ENCODE assay signal across 28 cellular contexts in genomic region chr7:55827577-55827976, GRCh38. TPM values are rescaled to one million over a fixed set of nuclear protein-coding genes. Genes with fewer than 3 reads are reported as not detected.
"Had no signal": no experiment of that assay in that cellular context is flagged by ENCODE, and none has a peak within 500 bp of the region (broad histone marks: within the 10 kb centered on the region; RNA-seq: fewer than 3 reads in every experiment).

No MANE protein-coding gene starts in this region.

- H3K9me3 ChIP-seq: colonic mucosa, pancreas, thyroid gland, upper lobe of right lung had no signal

- H3K27me3 ChIP-seq: colonic mucosa, esophagus squamous epithelium, gastrocnemius medialis, neutrophil, pancreas, right atrium auricular region, thyroid gland, upper lobe of right lung had no signal

- H3K27ac Mint-ChIP-seq: activated CD4-positive, alpha-beta T cell treated with anti-CD3 and anti-CD28 coated beads, Interleukin-2, amount 10 ng/mL, durations not matched to agents 7 days and 5 days; activated CD8-positive, alpha-beta memory T cell treated with anti-CD3 and anti-CD28 coated beads, Interleukin-2, amount 10 ng/mL, durations not matched to agents 7 days and 5 days; activated CD8-positive, alpha-beta T cell treated with anti-CD3 and anti-CD28 coated beads for 36 hours; activated naive CD4-positive, alpha-beta T cell treated with anti-CD3 and anti-CD28 coated beads, Interleukin-2, amount 10 ng/mL, durations not matched to agents 7 days and 5 days; endodermal cell; mesothelial cell of epicardium had no signal

- DNase-seq: activated CD4-positive, alpha-beta T cell treated with anti-CD3 and anti-CD28 coated beads, Interleukin-2, amount 10 ng/mL, durations not matched to agents 7 days and 5 days; activated CD8-positive, alpha-beta memory T cell treated with anti-CD3 and anti-CD28 coated beads, Interleukin-2, amount 10 ng/mL, durations not matched to agents 7 days and 5 days; activated CD8-positive, alpha-beta T cell treated with anti-CD3 and anti-CD28 coated beads for 36 hours; activated effector memory CD4-positive, alpha-beta T cell treated with anti-CD3 and anti-CD28 coated beads, Interleukin-2, amount 50 U/mL, for 16 hours; activated naive CD4-positive, alpha-beta T cell treated with anti-CD3 and anti-CD28 coated beads, Interleukin-2, amount 10 ng/mL, durations not matched to agents 7 days and 5 days; activated T-cell treated with anti-CD3 and anti-CD28 coated beads for 4 hours; amygdala; colonic mucosa; endodermal cell; esophagus squamous epithelium; gastrocnemius medialis; hypothalamus; left ventricle myocardium inferior; naive thymus-derived CD8-positive, alpha-beta T cell; pancreas; psoas muscle; stimulated activated CD4-positive, alpha-beta T cell treated with anti-CD3 and anti-CD28 coated beads, Interleukin-4, amount 100 ng/mL, for 24 hours; stimulated activated naive CD8-positive, alpha-beta T cell treated with anti-CD3 and anti-CD28 coated beads, Interleukin-15, Interleukin-2, amounts not matched to agents 100 U/mL and 50 U/mL, for 24 hours; thyroid gland; upper lobe of right lung had no signal

- H3K4me3 ChIP-seq: colonic mucosa, esophagus squamous epithelium, gastrocnemius medialis, left ventricle myocardium inferior, pancreas, psoas muscle, right atrium auricular region, thyroid gland, upper lobe of right lung had no signal

- H3K4me3 Mint-ChIP-seq: activated CD4-positive, alpha-beta T cell treated with anti-CD3 and anti-CD28 coated beads, Interleukin-2, amount 10 ng/mL, durations not matched to agents 7 days and 5 days; activated CD8-positive, alpha-beta memory T cell treated with anti-CD3 and anti-CD28 coated beads, Interleukin-2, amount 10 ng/mL, durations not matched to agents 7 days and 5 days; activated CD8-positive, alpha-beta T cell treated with anti-CD3 and anti-CD28 coated beads for 36 hours; activated naive CD4-positive, alpha-beta T cell treated with anti-CD3 and anti-CD28 coated beads, Interleukin-2, amount 10 ng/mL, durations not matched to agents 7 days and 5 days; endodermal cell; mesothelial cell of epicardium; naive thymus-derived CD8-positive, alpha-beta T cell had no signal

- H3K4me1 Mint-ChIP-seq: activated CD4-positive, alpha-beta T cell treated with anti-CD3 and anti-CD28 coated beads, Interleukin-2, amount 10 ng/mL, durations not matched to agents 7 days and 5 days; activated CD8-positive, alpha-beta memory T cell treated with anti-CD3 and anti-CD28 coated beads, Interleukin-2, amount 10 ng/mL, durations not matched to agents 7 days and 5 days; activated naive CD4-positive, alpha-beta T cell treated with anti-CD3 and anti-CD28 coated beads, Interleukin-2, amount 10 ng/mL, durations not matched to agents 7 days and 5 days; endodermal cell; mesothelial cell of epicardium; naive thymus-derived CD8-positive, alpha-beta T cell had no signal

- H3K36me3 Mint-ChIP-seq: activated CD8-positive, alpha-beta memory T cell treated with anti-CD3 and anti-CD28 coated beads, Interleukin-2, amount 10 ng/mL, durations not matched to agents 7 days and 5 days; activated naive CD4-positive, alpha-beta T cell treated with anti-CD3 and anti-CD28 coated beads, Interleukin-2, amount 10 ng/mL, durations not matched to agents 7 days and 5 days had no signal

- ATAC-seq: activated CD4-positive, CD25-positive, alpha-beta regulatory T cell treated with anti-CD3 and anti-CD28 coated beads, Interleukin-2, amount 50 U/mL, for 24 hours; activated CD8-positive, alpha-beta memory T cell treated with anti-CD3 and anti-CD28 coated beads, Interleukin-2, amount 10 ng/mL, durations not matched to agents 7 days and 5 days; activated CD8-positive, alpha-beta T cell treated with anti-CD3 and anti-CD28 coated beads for 36 hours; gastrocnemius medialis; naive thymus-derived CD8-positive, alpha-beta T cell; pancreas; psoas muscle; stimulated activated naive CD8-positive, alpha-beta T cell treated with anti-CD3 and anti-CD28 coated beads, Interleukin-15, Interleukin-2, amounts not matched to agents 100 U/mL and 50 U/mL, for 24 hours; upper lobe of right lung had no signal

- H3K27ac ChIP-seq: colonic mucosa, esophagus squamous epithelium, gastrocnemius medialis, left ventricle myocardium inferior, neutrophil, pancreas, psoas muscle, right atrium auricular region, thyroid gland, upper lobe of right lung, VCaP had no signal

- H3K27me3 Mint-ChIP-seq: activated CD4-positive, alpha-beta T cell treated with anti-CD3 and anti-CD28 coated beads, Interleukin-2, amount 10 ng/mL, durations not matched to agents 7 days and 5 days; activated CD8-positive, alpha-beta memory T cell treated with anti-CD3 and anti-CD28 coated beads, Interleukin-2, amount 10 ng/mL, durations not matched to agents 7 days and 5 days; activated CD8-positive, alpha-beta T cell treated with anti-CD3 and anti-CD28 coated beads for 36 hours; activated naive CD4-positive, alpha-beta T cell treated with anti-CD3 and anti-CD28 coated beads, Interleukin-2, amount 10 ng/mL, durations not matched to agents 7 days and 5 days had no signal

- H3K4me1 ChIP-seq: colonic mucosa, esophagus squamous epithelium, gastrocnemius medialis, left ventricle myocardium inferior, pancreas, psoas muscle, right atrium auricular region, thyroid gland, upper lobe of right lung had no signal

- H3K36me3 ChIP-seq: colonic mucosa, esophagus squamous epithelium, gastrocnemius medialis, left ventricle myocardium inferior, neutrophil, pancreas, right atrium auricular region, thyroid gland, upper lobe of right lung had no signal

RNA-seq across cellular contexts. Expression of gene SEPTIN14, which starts 35.0 kb away (rescaled TPM):
- total RNA-seq: activated CD4-positive, alpha-beta T cell treated with anti-CD3 and anti-CD28 coated beads, Interleukin-2, amount 10 ng/mL, durations not matched to agents 7 days and 5 days; activated CD8-positive, alpha-beta memory T cell treated with anti-CD3 and anti-CD28 coated beads, Interleukin-2, amount 10 ng/mL, durations not matched to agents 7 days and 5 days; activated CD8-positive, alpha-beta T cell treated with anti-CD3 and anti-CD28 coated beads for 36 hours; bronchial epithelial cell; colonic mucosa; endodermal cell; esophagus squamous epithelium; gastrocnemius medialis; left ventricle myocardium inferior; lung microvascular endothelial cell; naive thymus-derived CD8-positive, alpha-beta T cell; pancreas; psoas muscle; right atrium auricular region; subcutaneous adipose tissue; upper lobe of right lung had no signal
